ENCODE assay signal across 17 cellular contexts in the genomic region with DNA sequence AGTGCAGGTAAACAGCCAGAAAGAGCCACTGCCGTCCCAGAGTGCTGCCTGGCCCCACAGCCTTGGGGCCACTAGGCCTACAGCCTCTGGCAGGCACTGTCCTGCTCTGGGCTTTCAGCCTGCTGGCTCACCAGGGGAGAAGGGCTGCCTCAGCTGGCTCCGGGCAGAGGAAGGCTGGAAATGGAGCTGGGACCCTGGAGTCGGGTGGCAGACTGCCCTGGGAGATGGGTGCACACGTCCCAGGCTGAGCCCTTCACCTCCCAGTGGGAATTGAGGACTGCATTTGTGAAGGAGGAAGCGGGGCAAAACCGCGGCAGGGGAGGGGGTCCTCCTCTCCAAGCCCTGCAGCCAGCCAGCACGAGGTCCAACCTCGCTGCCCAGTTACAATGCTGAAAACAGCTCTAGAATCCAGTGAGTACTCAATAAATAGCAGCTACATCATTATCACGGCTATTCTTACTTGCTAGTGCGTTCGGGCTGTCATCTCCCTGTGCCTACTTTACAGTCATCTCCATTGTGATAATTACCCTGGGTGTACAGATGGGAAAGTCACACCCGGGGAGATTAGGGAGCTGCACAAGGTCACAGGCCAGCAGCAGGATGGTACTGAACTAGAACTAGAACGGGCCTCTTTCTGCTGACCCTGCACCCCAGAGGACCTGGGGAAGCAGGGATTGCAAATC. TPM values are rescaled to one million over a fixed set of nuclear protein-coding genes. Genes with fewer than 3 reads are reported as not detected.
DNase-seq lines count a peak whose midpoint lies in the region; ATAC-seq and TF ChIP-seq lines count a peak whose summit lies in the region.
"Had no signal": no experiment of that assay in that cellular context is flagged by ENCODE, and none has a peak within 500 bp of the region (broad histone marks: within the 10 kb centered on the region; RNA-seq: fewer than 3 reads in every experiment).

No MANE protein-coding gene starts in this region.

- H3K4me1 ChIP-seq in right cardiac atrium (ENCODE audit: control insufficient read depth, insufficient read depth, low read length) = peaks cover 46% of the 10 kb centered on the region

- no peaks in the 10 kb centered on the region for H3K27me3 ChIP-seq in right cardiac atrium (ENCODE audit: control insufficient read depth, insufficient read depth)

- intact Hi-C loops in CD14-positive monocyte (cut with micrococcal nuclease) (no loop called here), right cardiac atrium (cut with DNase I) (no loop called here)

- 41% methylated on average over 14 of the region's 14 CpGs for WGBS in right cardiac atrium

- H3K27ac Mint-ChIP-seq in CD14-positive monocyte = no peak overlapping the region
- H3K27ac Mint-ChIP-seq: activated T-helper 2 cell treated with anti-CD3 and anti-CD28 coated beads, Interferon-gamma antibody, Interleukin-2, Interleukin-4, amounts not matched to agents 10 μg/mL and 5 μg/mL and 100 μg/mL, durations not matched to agents 14 hours and 24 hours and 36 hours had no signal

- no peaks in the 10 kb centered on the region for H3K27me3 Mint-ChIP-seq in CD14-positive monocyte (ENCODE audit: low read depth in 3 of 3)

- no peak overlapping the region for H3K4me3 ChIP-seq in right cardiac atrium (ENCODE audit: low read length)

- peaks cover 28 to 33% of the 10 kb centered on the region in 2 donors for H3K36me3 Mint-ChIP-seq in CD14-positive monocyte

- DNase-seq in CD14-positive monocyte (ENCODE audit: low spot score) (peak; percentile 33), amygdala (lab: John Stamatoyannopoulos, UW) (peak in 36 of 56 donors; percentile 25 to 88 (median 62)), right cardiac atrium (peak; percentile 31 to 80 (median 77)), putamen (ENCODE audit: low spot score) (peak; percentile 77), KG1 (lab: John Stamatoyannopoulos, UW) (no peak), NCI-H2171 (lab: John Stamatoyannopoulos, UW) (no peak)
- DNase-seq: activated CD4-positive, CD25-positive, alpha-beta regulatory T cell treated with anti-CD3 and anti-CD28 coated beads, Interleukin-2, amount 50 U/mL, for 72 hours; central memory CD4-positive, alpha-beta T cell; HCEC 1CT; mesendoderm; NCI-H2171 treated with DMSO at 0.1 percent for 48 hours; OCI-M1 had no signal

- ATAC-seq in right cardiac atrium (peak; percentile 49 to 56), HG02763 (IDR thresholded peaks at IDR 0.05; ENCODE audit: unreplicated experiment) (no peak), GM21619 (IDR thresholded peaks at IDR 0.05; ENCODE audit: unreplicated experiment) (no peak)

- peaks cover 19% of the 10 kb centered on the region for H3K4me1 Mint-ChIP-seq in CD14-positive monocyte

- no peak overlapping the region for H3K4me3 Mint-ChIP-seq in CD14-positive monocyte

- H3K9me3 Mint-ChIP-seq in CD14-positive monocyte = no peaks in the 10 kb centered on the region
- H3K9me3 Mint-ChIP-seq: activated T-helper 2 cell treated with anti-CD3 and anti-CD28 coated beads, Interferon-gamma antibody, Interleukin-2, Interleukin-4, amounts not matched to agents 10 μg/mL and 5 μg/mL and 100 μg/mL, durations not matched to agents 14 hours and 24 hours and 36 hours had no signal

- TF ChIP-seq CTCF in CD14-positive monocyte (IDR thresholded peaks at IDR 0.05) = no peak

- H3K27ac ChIP-seq in right cardiac atrium (ENCODE audit: low read length) = peak overlapping the region; percentile 78
- H3K27ac ChIP-seq: parathyroid adenoma had no signal

- H3K9me3 ChIP-seq in right cardiac atrium (ENCODE audit: control insufficient read depth, low read length) = no peaks in the 10 kb centered on the region

RNA-seq across cellular contexts. Expression of gene ACSS1, which starts 13.1 kb away (rescaled TPM):
- polyA plus RNA-seq in CD14-positive monocyte (10 to 100 TPM; 27.6 to 32.0 TPM), right cardiac atrium (29.3 TPM)
- total RNA-seq in right cardiac atrium = 10 to 100 TPM; 14.8 to 61.8 (median 40.7) TPM

RNA-seq across cellular contexts. Expression of gene VSX1, which starts 37.1 kb away (rescaled TPM):
- not detected for polyA plus RNA-seq in CD14-positive monocyte
- under 1 TPM in 1 of 4 donors, not detected in 3; 0.44 TPM for total RNA-seq in right cardiac atrium
- polyA plus RNA-seq in right cardiac atrium = 0.27 TPM
- total RNA-seq: activated T-helper 2 cell treated with anti-CD3 and anti-CD28 coated beads, Interferon-gamma antibody, Interleukin-2, Interleukin-4, amounts not matched to agents 10 μg/mL and 5 μg/mL and 100 μg/mL, durations not matched to agents 14 hours and 24 hours and 36 hours; HT1080 had no signal

RNA-seq across cellular contexts. Expression of gene APMAP, which starts 52.2 kb away (rescaled TPM):
- polyA plus RNA-seq in CD14-positive monocyte = 10 to 100 TPM; 73.2 to 74.0 TPM
- total RNA-seq in right cardiac atrium = 10 to 100 TPM; 32.8 to 35.1 (median 34.8) TPM
- polyA plus RNA-seq in right cardiac atrium = 28.0 TPM

Comparison
In these comparisons a context has a peak if more than half of its experiments do, and no peak if none do; other contexts are left out.
1. DNase-seq: peak in CD14-positive monocyte (single experiment), amygdala (36 of 56), right cardiac atrium (3 of 3) and putamen (single experiment); none in KG1 (single experiment) and NCI-H2171 (single experiment).
2. ATAC-seq: peak in right cardiac atrium (2 of 2); none in HG02763 (single experiment) and GM21619 (single experiment).